Comparison of ENCODE assay signal across 14 cellular contexts in genomic region chr1:106055900-106056299, GRCh38.
"Had no signal": no experiment of that assay in that cellular context is flagged by ENCODE, and none has a peak within 500 bp of the region (broad histone marks: within the 10 kb centered on the region; RNA-seq: fewer than 3 reads in every experiment).

No MANE protein-coding gene starts in this region.

- H3K9me3 ChIP-seq: body of pancreas, left lung, pancreas, right atrium auricular region had no signal

- H3K27ac ChIP-seq: body of pancreas, dorsolateral prefrontal cortex, left lung, pancreas, right atrium auricular region, skin epidermis had no signal

- H3K4me3 Mint-ChIP-seq: stimulated activated naive CD8-positive, alpha-beta T cell treated with anti-CD3 and anti-CD28 coated beads, Interleukin-15, amount 100 ng/mL, for 72 hours had no signal

- H3K4me1 Mint-ChIP-seq: stimulated activated naive CD8-positive, alpha-beta T cell treated with anti-CD3 and anti-CD28 coated beads, Interleukin-15, amount 100 ng/mL, for 72 hours had no signal

- DNase-seq: activated CD4-positive, alpha-beta T cell treated with anti-CD3 and anti-CD28 coated beads, Interleukin-2, amount 50 U/mL, for 4 hours; activated effector memory CD4-positive, alpha-beta T cell treated with anti-CD3 and anti-CD28 coated beads, Interleukin-2, amount 50 U/mL, for 16 hours; activated T-cell treated with anti-CD3 and anti-CD28 coated beads, Interleukin-2, amount 50 U/mL, for 1 hour; amniotic stem cell; body of pancreas; dorsolateral prefrontal cortex; islet precursor cell; left lung; pancreas; stimulated activated CD4-positive, alpha-beta T cell treated with anti-CD3 and anti-CD28 coated beads, Interleukin-4, amount 100 ng/mL, for 4 hours; stimulated activated naive CD8-positive, alpha-beta T cell treated with anti-CD3 and anti-CD28 coated beads, Interleukin-15, amount 100 ng/mL, for 72 hours had no signal

- H3K27me3 Mint-ChIP-seq: stimulated activated naive CD8-positive, alpha-beta T cell treated with anti-CD3 and anti-CD28 coated beads, Interleukin-15, amount 100 ng/mL, for 72 hours had no signal

- H3K4me1 ChIP-seq: body of pancreas, left lung, pancreas, right atrium auricular region had no signal

- H3K4me3 ChIP-seq: body of pancreas, dorsolateral prefrontal cortex, left lung, pancreas, right atrium auricular region, skin epidermis had no signal

- H3K36me3 ChIP-seq: left lung, pancreas, right atrium auricular region had no signal

- H3K27me3 ChIP-seq: body of pancreas, dorsolateral prefrontal cortex, left lung, pancreas, right atrium auricular region had no signal

- H3K27ac Mint-ChIP-seq: activated naive CD4-positive, alpha-beta T cell treated with anti-CD3 and anti-CD28 coated beads, Interleukin-2, amount 50 U/mL, for 72 hours; stimulated activated naive CD8-positive, alpha-beta T cell treated with anti-CD3 and anti-CD28 coated beads, Interleukin-15, amount 100 ng/mL, for 72 hours had no signal
